5 cellular contexts compared by ENCODE assay signal in the genomic region with DNA sequence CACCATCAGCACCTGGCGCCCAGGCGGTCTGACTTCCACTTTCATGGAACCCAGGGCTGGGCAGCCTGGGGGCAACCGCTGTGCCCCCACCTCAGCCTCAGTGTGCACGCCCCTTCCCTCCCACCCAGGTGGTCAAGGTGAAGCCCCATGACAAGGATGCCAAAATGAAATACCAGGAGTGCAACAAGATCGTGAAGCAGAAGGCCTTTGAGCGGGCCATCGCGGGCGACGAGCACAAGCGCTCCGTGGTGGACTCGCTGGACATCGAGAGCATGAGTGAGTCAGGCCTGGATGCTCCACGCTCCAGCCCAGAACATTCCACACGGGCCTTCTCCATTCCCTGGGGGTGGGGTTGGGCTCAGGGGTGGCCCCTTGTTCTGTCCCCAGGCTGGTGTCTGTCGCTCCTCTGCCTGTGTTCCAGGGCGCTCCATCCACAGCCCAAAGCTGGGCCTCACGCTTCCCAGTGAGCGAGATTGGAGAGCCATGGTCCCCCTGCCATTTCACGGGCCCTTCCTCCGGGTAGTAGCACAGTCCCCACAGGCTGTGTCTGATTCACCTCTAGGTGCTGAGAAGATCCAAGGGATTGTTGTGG. TPM values are rescaled to one million over a fixed set of nuclear protein-coding genes. Genes with fewer than 3 reads are reported as not detected.
"Had no signal": no experiment of that assay in that cellular context is flagged by ENCODE, and none has a peak within 500 bp of the region (broad histone marks: within the 10 kb centered on the region; RNA-seq: fewer than 3 reads in every experiment).

No MANE protein-coding gene starts in this region.

RNA-seq across cellular contexts. Expression of gene CCDC8, which starts 37.8 kb away (rescaled TPM):
- total RNA-seq: activated CD8-positive, alpha-beta T cell treated with anti-CD3 and anti-CD28 coated beads for 36 hours; T-helper 2 cell treated with Interferon-gamma antibody and Interleukin-4, amounts not matched to agents 100 ng/mL and 5 ng/mL, for 36 hours had no signal
- polyA plus RNA-seq: HepG2 had no signal

RNA-seq across cellular contexts. Expression of gene PNMA8C, which starts 53.2 kb away (rescaled TPM):
- total RNA-seq: activated CD8-positive, alpha-beta T cell treated with anti-CD3 and anti-CD28 coated beads for 36 hours; HepG2; Right ventricle myocardium superior; RPMI7951; T-helper 2 cell treated with Interferon-gamma antibody and Interleukin-4, amounts not matched to agents 100 ng/mL and 5 ng/mL, for 36 hours had no signal
- polyA plus RNA-seq: HepG2 had no signal
